ENCODE assay signal across 1 cellular context in the genomic region with DNA sequence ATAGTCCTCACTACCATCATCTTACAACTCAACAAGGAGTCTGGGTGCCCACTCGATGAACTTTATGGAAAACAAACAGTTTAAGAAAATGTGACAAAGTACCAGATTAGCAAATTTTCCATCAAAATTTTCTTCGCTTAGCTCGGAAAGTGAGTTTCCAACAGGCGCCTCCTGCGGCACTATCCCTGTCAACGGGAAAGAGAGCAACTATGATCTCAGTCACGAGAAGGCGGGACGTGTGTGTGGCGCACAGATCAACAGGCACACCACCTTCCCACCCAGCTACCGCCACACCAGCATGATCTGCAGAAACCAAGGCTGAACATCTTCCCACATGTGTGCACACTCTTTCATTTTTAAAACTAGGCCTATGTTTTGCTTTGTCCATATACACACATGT.
TF ChIP-seq lines count a peak whose summit lies in the region.

No MANE protein-coding gene starts in this region.

TF ChIP-seq in WTC11, 78 proteins besides CTCF, POLR2A, EP300 and RAD21 (continued from another document):
- TF ChIP-seq, protein P1, sequence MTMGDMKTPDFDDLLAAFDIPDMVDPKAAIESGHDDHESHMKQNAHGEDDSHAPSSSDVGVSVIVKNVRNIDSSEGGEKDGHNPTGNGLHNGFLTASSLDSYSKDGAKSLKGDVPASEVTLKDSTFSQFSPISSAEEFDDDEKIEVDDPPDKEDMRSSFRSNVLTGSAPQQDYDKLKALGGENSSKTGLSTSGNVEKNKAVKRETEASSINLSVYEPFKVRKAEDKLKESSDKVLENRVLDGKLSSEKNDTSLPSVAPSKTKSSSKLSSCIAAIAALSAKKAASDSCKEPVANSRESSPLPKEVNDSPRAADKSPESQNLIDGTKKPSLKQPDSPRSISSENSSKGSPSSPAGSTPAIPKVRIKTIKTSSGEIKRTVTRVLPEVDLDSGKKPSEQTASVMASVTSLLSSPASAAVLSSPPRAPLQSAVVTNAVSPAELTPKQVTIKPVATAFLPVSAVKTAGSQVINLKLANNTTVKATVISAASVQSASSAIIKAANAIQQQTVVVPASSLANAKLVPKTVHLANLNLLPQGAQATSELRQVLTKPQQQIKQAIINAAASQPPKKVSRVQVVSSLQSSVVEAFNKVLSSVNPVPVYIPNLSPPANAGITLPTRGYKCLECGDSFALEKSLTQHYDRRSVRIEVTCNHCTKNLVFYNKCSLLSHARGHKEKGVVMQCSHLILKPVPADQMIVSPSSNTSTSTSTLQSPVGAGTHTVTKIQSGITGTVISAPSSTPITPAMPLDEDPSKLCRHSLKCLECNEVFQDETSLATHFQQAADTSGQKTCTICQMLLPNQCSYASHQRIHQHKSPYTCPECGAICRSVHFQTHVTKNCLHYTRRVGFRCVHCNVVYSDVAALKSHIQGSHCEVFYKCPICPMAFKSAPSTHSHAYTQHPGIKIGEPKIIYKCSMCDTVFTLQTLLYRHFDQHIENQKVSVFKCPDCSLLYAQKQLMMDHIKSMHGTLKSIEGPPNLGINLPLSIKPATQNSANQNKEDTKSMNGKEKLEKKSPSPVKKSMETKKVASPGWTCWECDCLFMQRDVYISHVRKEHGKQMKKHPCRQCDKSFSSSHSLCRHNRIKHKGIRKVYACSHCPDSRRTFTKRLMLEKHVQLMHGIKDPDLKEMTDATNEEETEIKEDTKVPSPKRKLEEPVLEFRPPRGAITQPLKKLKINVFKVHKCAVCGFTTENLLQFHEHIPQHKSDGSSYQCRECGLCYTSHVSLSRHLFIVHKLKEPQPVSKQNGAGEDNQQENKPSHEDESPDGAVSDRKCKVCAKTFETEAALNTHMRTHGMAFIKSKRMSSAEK (CRISPR knock-in tag; IDR thresholded peaks at IDR 0.05; ENCODE audit: borderline replicate concordance), result no peak
- TF ChIP-seq GABPB1 (CRISPR knock-in tag; IDR thresholded peaks at IDR 0.05) (no peak), ZNF219 (CRISPR knock-in tag; IDR thresholded peaks at IDR 0.05; ENCODE audit: borderline replicate concordance) (no peak), ZNF671 (CRISPR knock-in tag; IDR thresholded peaks at IDR 0.05) (no peak), ZNF232 (CRISPR knock-in tag; IDR thresholded peaks at IDR 0.05) (no peak), JAZF1 (CRISPR knock-in tag; IDR thresholded peaks at IDR 0.05) (no peak), GRHL2 (CRISPR knock-in tag; IDR thresholded peaks at IDR 0.05; ENCODE audit: insufficient replicate concordance, severe bottlenecking) (no peak), HMGA2 (CRISPR knock-in tag; IDR thresholded peaks at IDR 0.05) (no peak), RELA (CRISPR knock-in tag; IDR thresholded peaks at IDR 0.05; ENCODE audit: borderline replicate concordance) (no peak)
- TF ChIP-seq, protein P2, sequence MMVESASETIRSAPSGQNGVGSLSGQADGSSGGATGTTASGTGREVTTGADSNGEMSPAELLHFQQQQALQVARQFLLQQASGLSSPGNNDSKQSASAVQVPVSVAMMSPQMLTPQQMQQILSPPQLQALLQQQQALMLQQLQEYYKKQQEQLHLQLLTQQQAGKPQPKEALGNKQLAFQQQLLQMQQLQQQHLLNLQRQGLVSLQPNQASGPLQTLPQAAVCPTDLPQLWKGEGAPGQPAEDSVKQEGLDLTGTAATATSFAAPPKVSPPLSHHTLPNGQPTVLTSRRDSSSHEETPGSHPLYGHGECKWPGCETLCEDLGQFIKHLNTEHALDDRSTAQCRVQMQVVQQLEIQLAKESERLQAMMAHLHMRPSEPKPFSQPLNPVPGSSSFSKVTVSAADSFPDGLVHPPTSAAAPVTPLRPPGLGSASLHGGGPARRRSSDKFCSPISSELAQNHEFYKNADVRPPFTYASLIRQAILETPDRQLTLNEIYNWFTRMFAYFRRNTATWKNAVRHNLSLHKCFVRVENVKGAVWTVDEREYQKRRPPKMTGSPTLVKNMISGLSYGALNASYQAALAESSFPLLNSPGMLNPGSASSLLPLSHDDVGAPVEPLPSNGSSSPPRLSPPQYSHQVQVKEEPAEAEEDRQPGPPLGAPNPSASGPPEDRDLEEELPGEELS (CRISPR knock-in tag; IDR thresholded peaks at IDR 0.05), result no peak
- TF ChIP-seq, protein P3, sequence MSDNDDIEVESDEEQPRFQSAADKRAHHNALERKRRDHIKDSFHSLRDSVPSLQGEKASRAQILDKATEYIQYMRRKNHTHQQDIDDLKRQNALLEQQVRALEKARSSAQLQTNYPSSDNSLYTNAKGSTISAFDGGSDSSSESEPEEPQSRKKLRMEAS (CRISPR knock-in tag; IDR thresholded peaks at IDR 0.05), result no peak
TF ChIP-seq in WTC11: peak in this region for 0.
